8 cellular contexts compared by ENCODE assay signal in genomic region chr6:113969888-113970807, GRCh38. TPM values are rescaled to one million over a fixed set of nuclear protein-coding genes. Genes with fewer than 3 reads are reported as not detected.
DNase-seq lines count a peak whose midpoint lies in the region; ATAC-seq and TF ChIP-seq lines count a peak whose summit lies in the region.

No MANE protein-coding gene starts in this region.

- TF ChIP-seq CTCF in BJ (IDR thresholded peaks at IDR 0.05; ENCODE audit: insufficient read depth, low read depth, low read length), result no peak
- TF ChIP-seq CTCF in OCI-LY3 (IDR thresholded peaks at IDR 0.05; ENCODE audit: low read depth, low read length), result no peak
- no peak for TF ChIP-seq CTCF in natural killer cell (IDR thresholded peaks at IDR 0.05)

- ATAC-seq in HG03354 (IDR thresholded peaks at IDR 0.05; ENCODE audit: poor library complexity, severe bottlenecking, unreplicated experiment), result peak; percentile 50
- ATAC-seq in activated T-helper 17 cell treated with anti-CD3 and anti-CD28 coated beads, Interleukin-2, amount 50 U/mL, for 72 hours (replicated peaks), result peak; percentile 68
- ATAC-seq in natural killer cell, result peak; percentile 44 to 55 (median 49)
- peak; percentile 38 for ATAC-seq in stimulated activated naive CD8-positive, alpha-beta T cell treated with anti-CD3 and anti-CD28 coated beads, Interleukin-15, Interleukin-2, amounts not matched to agents 100 U/mL and 50 U/mL, for 24 hours

- H3K27ac Mint-ChIP-seq in activated T-helper 17 cell treated with anti-CD3 and anti-CD28 coated beads, Interleukin-2, amount 50 U/mL, for 72 hours, result peak overlapping the region; percentile 98
- peak overlapping the region; percentile 85 to 95 for H3K27ac Mint-ChIP-seq in natural killer cell

- H3K27ac ChIP-seq in OCI-LY3 (ENCODE audit: low read length), result peak overlapping the region; percentile 61

- CTCF ChIA-PET in BJ (lab: Yijun Ruan, JAX), result interaction anchor here (0.6 to 1.7 kb wide), 3 partner anchors 11 to 138 kb away, joined by 3 to 6 read pairs (median 3); no protein-coding TSS in a partner anchor

- H3K27me3 Mint-ChIP-seq in activated T-helper 17 cell treated with anti-CD3 and anti-CD28 coated beads, Interleukin-2, amount 50 U/mL, for 72 hours, result no peaks in the 10 kb centered on the region
- H3K27me3 Mint-ChIP-seq in natural killer cell (ENCODE audit: low read depth in 2 of 2), result no peaks in the 10 kb centered on the region

- H3K4me2 ChIP-seq in OCI-LY3 (ENCODE audit: low read length), result peak overlapping the region; percentile 98

- peaks cover 17% of the 10 kb centered on the region for H3K4me1 ChIP-seq in OCI-LY3 (ENCODE audit: low read length)

- H3K79me2 ChIP-seq in OCI-LY3 (ENCODE audit: low read length), result peaks cover 59% of the 10 kb centered on the region

- H3K4me3 ChIP-seq in BJ (ENCODE audit: low read depth, low read length) (peak overlapping the region; percentile 63), OCI-LY3 (ENCODE audit: low read length) (peak overlapping the region; percentile 99)

- no peaks in the 10 kb centered on the region for H3K9me3 ChIP-seq in OCI-LY3 (ENCODE audit: insufficient read depth, low read length)

- H3K9ac ChIP-seq in OCI-LY3 (ENCODE audit: low read length), result peak overlapping the region; percentile 95

- H4K20me1 ChIP-seq in OCI-LY3 (ENCODE audit: insufficient read depth, low read length), result peaks cover 43% of the 10 kb centered on the region

- H3K36me3 Mint-ChIP-seq in activated T-helper 17 cell treated with anti-CD3 and anti-CD28 coated beads, Interleukin-2, amount 50 U/mL, for 72 hours (ENCODE audit: low read depth), result peaks cover 6% of the 10 kb centered on the region
- H3K36me3 Mint-ChIP-seq in natural killer cell, result no peaks in the 10 kb centered on the region

- H3K27me3 ChIP-seq in BJ (ENCODE audit: control insufficient read depth, insufficient read depth, low read length) (no peaks in the 10 kb centered on the region), OCI-LY3 (ENCODE audit: low read depth, low read length) (no peaks in the 10 kb centered on the region)

- H3K36me3 ChIP-seq in BJ (ENCODE audit: control insufficient read depth, insufficient read depth, low read length) (no peaks in the 10 kb centered on the region), OCI-LY3 (replicated peaks; ENCODE audit: low read depth, low read length) (no peaks in the 10 kb centered on the region)

- POLR2A ChIA-PET in BJ (lab: Charles Lee), result interaction anchor here (0.7 kb wide), 1 partner anchor 859 kb away, joined by 8 read pairs; no protein-coding TSS in a partner anchor

- peaks cover 22% of the 10 kb centered on the region for H3K4me1 Mint-ChIP-seq in activated T-helper 17 cell treated with anti-CD3 and anti-CD28 coated beads, Interleukin-2, amount 50 U/mL, for 72 hours
- peaks cover 30% of the 10 kb centered on the region in 2 donors for H3K4me1 Mint-ChIP-seq in natural killer cell

- 0 out of 2 replicates have a peak overlapping the region, but pooled peaks have one; percentile 28 for H2AFZ ChIP-seq in OCI-LY3 (ENCODE audit: low read depth, low read length)

- intact Hi-C loops in natural killer cell (cut with micrococcal nuclease), result no loop called here

- H3K4me3 Mint-ChIP-seq in activated T-helper 17 cell treated with anti-CD3 and anti-CD28 coated beads, Interleukin-2, amount 50 U/mL, for 72 hours, result peak overlapping the region; percentile 98
- peak overlapping the region; percentile 96 for H3K4me3 Mint-ChIP-seq in natural killer cell

- DNase-seq in BJ (ENCODE audit: low read depth) (no peak), GM19238 (ENCODE audit: insufficient read length, low spot score) (peak; percentile 37), fibroblast of peridontal ligament (ENCODE audit: extremely low read depth) (peak; percentile 41), natural killer cell (peak; percentile 52)
- DNase-seq in stimulated activated naive CD8-positive, alpha-beta T cell treated with anti-CD3 and anti-CD28 coated beads, Interleukin-15, Interleukin-2, amounts not matched to agents 100 U/mL and 50 U/mL, for 24 hours, result peak; percentile 57

- no peaks in the 10 kb centered on the region for H3K9me3 Mint-ChIP-seq in activated T-helper 17 cell treated with anti-CD3 and anti-CD28 coated beads, Interleukin-2, amount 50 U/mL, for 72 hours
- H3K9me3 Mint-ChIP-seq in natural killer cell, result no peaks in the 10 kb centered on the region

RNA-seq across cellular contexts. Expression of gene HDAC2, which starts 0.8 kb away (rescaled TPM):
- 48.6 and 130 TPM in 2 replicates for polyA plus RNA-seq in BJ (2011; rRNA removed)
- 68.5 and 77.0 TPM in 2 replicates for polyA minus RNA-seq in BJ (2011; rRNA and poly(A)+ RNA removed)
- 10 to 100 TPM; 53.9 to 95.7 TPM for total RNA-seq in activated T-helper 17 cell treated with anti-CD3 and anti-CD28 coated beads, Interleukin-2, amount 50 U/mL, for 72 hours
- total RNA-seq in natural killer cell, result 10 to 100 TPM; 55.1 to 74.5 (median 60.8) TPM
